Comparison of ENCODE assay signal across 11 cellular contexts in genomic region chr13:26052136-26052736, GRCh38. TPM values are rescaled to one million over a fixed set of nuclear protein-coding genes. Genes with fewer than 3 reads are reported as not detected.
DNase-seq lines count a peak whose midpoint lies in the region; ATAC-seq and TF ChIP-seq lines count a peak whose summit lies in the region.
"Had no signal": no experiment of that assay in that cellular context is flagged by ENCODE, and none has a peak within 500 bp of the region (broad histone marks: within the 10 kb centered on the region; RNA-seq: fewer than 3 reads in every experiment).

No MANE protein-coding gene starts in this region.

- no peaks in the 10 kb centered on the region for H3K9me2 ChIP-seq in GM23338 (ENCODE audit: insufficient read depth)

- H3K27me3 ChIP-seq in GM23338 (ENCODE audit: insufficient read depth) = peaks cover 58% of the 10 kb centered on the region
- peaks cover 32% of the 10 kb centered on the region for H3K27me3 ChIP-seq in fibroblast of lung (ENCODE audit: control insufficient read depth, insufficient read depth, low read length)

- H2AFZ ChIP-seq in GM23338 (peak overlapping the region; percentile 100), fibroblast of lung (ENCODE audit: low read length) (no peak overlapping the region)

- no peaks in the 10 kb centered on the region for H3K9me3 Mint-ChIP-seq in GM23338

- H3K4me1 Mint-ChIP-seq in GM23338 = peaks cover 22% of the 10 kb centered on the region

- H3K4me3 ChIP-seq in GM23338 = peak overlapping the region; percentile 82
- peak overlapping the region in 2 of 4 experiments; percentile 27 to 45 for H3K4me3 ChIP-seq in fibroblast of lung (replicated peaks in 1 of 4; ENCODE audit: control extremely low read depth in 1 of 4, insufficient read depth in 1 of 4, low read depth in 3 of 4, low read length in 4 of 4)

- peak; percentile 5; the same call in 1 of the 3 replicates for ATAC-seq in GM23338
- peak; percentile 50 for ATAC-seq in sciatic nerve
- ATAC-seq in GM18858 (IDR thresholded peaks at IDR 0.05; ENCODE audit: unreplicated experiment) = no peak
- ATAC-seq in GM21529 (IDR thresholded peaks at IDR 0.05; ENCODE audit: unreplicated experiment) = no peak

- no peak overlapping the region for H3K27ac ChIP-seq in GM23338 (ENCODE audit: low read depth)
- no peak overlapping the region for H3K27ac ChIP-seq in fibroblast of lung (ENCODE audit: insufficient read depth, low read length)

- H3F3A ChIP-seq in GM23338 (replicated peaks; ENCODE audit: low read depth) = 0 out of 2 replicates have a peak, but pooled peaks cover 6% of the 10 kb centered on the region

- H4K20me1 ChIP-seq in GM23338 (replicated peaks; ENCODE audit: insufficient read depth) = 0 out of 2 replicates have a peak, but pooled peaks cover 3% of the 10 kb centered on the region
- H4K20me1 ChIP-seq in fibroblast of lung (ENCODE audit: control insufficient read depth, extremely low read depth, insufficient read depth, low read length) = no peaks in the 10 kb centered on the region

- no peaks in the 10 kb centered on the region for H3K9me3 ChIP-seq in fibroblast of lung (ENCODE audit: control insufficient read depth, insufficient read depth, low read depth, low read length)

- DNase-seq in GM23338 (ENCODE audit: low spot score) (peak; percentile 43), SHP77 treated with DMSO at 0.1 percent for 48 hours (lab: John Stamatoyannopoulos, UW) (peak; percentile 48), fibroblast of lung (ENCODE audit: low read depth in 2 of 2) (no peak), sciatic nerve (ENCODE audit: low spot score) (no peak), COLO668 (lab: John Stamatoyannopoulos, UW; ENCODE audit: unreplicated experiment) (no peak), GM20000 (ENCODE audit: low spot score) (no peak)
- DNase-seq: activated effector memory CD4-positive, alpha-beta T cell treated with Interleukin-2 at 50 U/mL for 16 hours; NCI-H1417 treated with DMSO at 0.1 percent for 48 hours had no signal

- H3K36me3 Mint-ChIP-seq in GM23338 (ENCODE audit: low read depth) = peaks cover 5% of the 10 kb centered on the region; the same call in 2 of the 3 replicates

- H3K36me3 ChIP-seq in GM23338 (ENCODE audit: insufficient read depth) (no peaks in the 10 kb centered on the region), fibroblast of lung (ENCODE audit: control insufficient read depth, insufficient read depth, low read length) (no peaks in the 10 kb centered on the region)

- H3K9ac ChIP-seq in fibroblast of lung (ENCODE audit: insufficient read depth, low read length) = no peak overlapping the region

- H3K4me1 ChIP-seq in GM23338 (ENCODE audit: insufficient read depth) (peaks cover 19% of the 10 kb centered on the region), fibroblast of lung (ENCODE audit: control insufficient read depth, extremely low read depth, insufficient read depth, low read length) (no peaks in the 10 kb centered on the region)

- H3K79me2 ChIP-seq in GM23338 (replicated peaks; ENCODE audit: insufficient read depth) (no peaks in the 10 kb centered on the region; the same call in 1 of the 2 replicates), fibroblast of lung (ENCODE audit: control insufficient read depth, insufficient read depth, low read length) (no peaks in the 10 kb centered on the region)

- intact Hi-C loops in sciatic nerve (cut with DNase I) = no loop called here

- H3K27ac Mint-ChIP-seq in GM23338 = no peak overlapping the region

- H3K4me2 ChIP-seq in GM23338 (peak overlapping the region; percentile 94), fibroblast of lung (ENCODE audit: extremely low read depth, insufficient read depth, low read length) (peak overlapping the region; percentile 35)

- H3K4me3 Mint-ChIP-seq in GM23338 = peak overlapping the region; percentile 66

- peaks cover 31% of the 10 kb centered on the region for H3K27me3 Mint-ChIP-seq in GM23338 (ENCODE audit: insufficient read depth, low read depth, poor library complexity)

- no peak for TF ChIP-seq CTCF in GM23338 (conservative IDR thresholded peaks at IDR 0.05; ENCODE audit: low read depth in 2 of 2)
- TF ChIP-seq CTCF in fibroblast of lung (conservative IDR thresholded peaks at IDR 0.05 in 1 of 2, IDR thresholded peaks at IDR 0.05 in 1 of 2; ENCODE audit: low read depth in 1 of 2, low read length in 2 of 2) = no peak
- no peak for TF ChIP-seq CTCF in GM20000 (IDR thresholded peaks at IDR 0.05; ENCODE audit: extremely low read depth, missing control alignments)

TF ChIP-seq in GM23338, 12 proteins besides CTCF, POLR2A, EP300 and RAD21:
- TF ChIP-seq, protein P1, sequence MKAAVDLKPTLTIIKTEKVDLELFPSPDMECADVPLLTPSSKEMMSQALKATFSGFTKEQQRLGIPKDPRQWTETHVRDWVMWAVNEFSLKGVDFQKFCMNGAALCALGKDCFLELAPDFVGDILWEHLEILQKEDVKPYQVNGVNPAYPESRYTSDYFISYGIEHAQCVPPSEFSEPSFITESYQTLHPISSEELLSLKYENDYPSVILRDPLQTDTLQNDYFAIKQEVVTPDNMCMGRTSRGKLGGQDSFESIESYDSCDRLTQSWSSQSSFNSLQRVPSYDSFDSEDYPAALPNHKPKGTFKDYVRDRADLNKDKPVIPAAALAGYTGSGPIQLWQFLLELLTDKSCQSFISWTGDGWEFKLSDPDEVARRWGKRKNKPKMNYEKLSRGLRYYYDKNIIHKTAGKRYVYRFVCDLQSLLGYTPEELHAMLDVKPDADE (IDR thresholded peaks at IDR 0.05) = no peak
- no peak for TF ChIP-seq ZNF331 (CRISPR knock-in tag; IDR thresholded peaks at IDR 0.05; ENCODE audit: low read depth)

RNA-seq across cellular contexts. Expression of gene SHISA2, which starts 0.4 kb away (rescaled TPM):
- 33.4 and 37.4 TPM in 2 replicates for total RNA-seq in GM23338 (2014; rRNA removed; shearing (Covaris generic))
- polyA plus RNA-seq in GM23338 (2016; fragmentation: Nextera tagmentation; extraction: Ambion mirVana) (17.9 and 18.2 TPM in 2 replicates), fibroblast of lung (0.01 and 0.02 TPM in 2 replicates)
- total RNA-seq in fibroblast of lung (under 0.01 TPM in 2 replicates), sciatic nerve (2.9 TPM)
- polyA plus RNA-seq in fibroblast of lung (2012) = 0.05 TPM in 1 of 2 replicates, not detected in the other
- polyA minus RNA-seq in fibroblast of lung (ENCODE audit: low replicate concordance) = not detected in 2 replicates
- polyA plus RNA-seq: liver had no signal

Comparison
In these comparisons a context has a peak if more than half of its experiments do, and no peak if none do; other contexts are left out.
1. ATAC-seq: peak in GM23338 (single experiment) and sciatic nerve (single experiment); none in GM18858 (single experiment) and GM21529 (single experiment).
2. DNase-seq: peak in GM23338 (single experiment) and SHP77 treated with DMSO at 0.1 percent for 48 hours (single experiment); none in fibroblast of lung (0 of 2), sciatic nerve (single experiment), COLO668 (single experiment) and GM20000 (single experiment).